22 cellular contexts compared by ENCODE assay signal in genomic region chr17:297758-298157, GRCh38. TPM values are rescaled to one million over a fixed set of nuclear protein-coding genes. Genes with fewer than 3 reads are reported as not detected.
DNase-seq lines count a peak whose midpoint lies in the region; ATAC-seq, FAIRE-seq and TF ChIP-seq lines count a peak whose summit lies in the region.
"Had no signal": no experiment of that assay in that cellular context is flagged by ENCODE, and none has a peak within 500 bp of the region (broad histone marks: within the 10 kb centered on the region; RNA-seq: fewer than 3 reads in every experiment).

No MANE protein-coding gene starts in this region.

- DNase-seq in cardiac septum (ENCODE audit: low spot score) (peak; percentile 70), left cardiac atrium (no peak), H1 (ENCODE audit: low read depth in 1 of 2, low spot score in 2 of 2) (no peak), spleen (peak; percentile 54), Karpas-422 (no peak), SK-N-DZ (ENCODE audit: low spot score) (no peak)
- DNase-seq in activated T-cell treated with anti-CD3 and anti-CD28 coated beads, Interleukin-2, amount 50 U/mL, for 4 hours: no peak
- DNase-seq: BE2C; CD8-positive, alpha-beta T cell; H7; NCI-H1417; NCI-H187; NCI-H2227 treated with DMSO at 0.1 percent for 48 hours; NCI-H510A treated with DMSO at 0.1 percent for 48 hours; NCI-H82; OCI-M1; SHP77 treated with DMSO at 0.1 percent for 48 hours had no signal

- no peaks in the 10 kb centered on the region for H3K9me3 Mint-ChIP-seq in nephron
- H3K9me3 Mint-ChIP-seq in activated T-cell treated with anti-CD3 and anti-CD28 coated beads, Interleukin-2, amount 50 U/mL, for 4 hours: no peaks in the 10 kb centered on the region
- H3K9me3 Mint-ChIP-seq: CD8-positive, alpha-beta T cell had no signal

- POLR2A ChIA-PET in H1 (lab: Charles Lee; ENCODE audit: partially characterized antibody): no interaction called here

- H3K36me3 ChIP-seq in H1 (ENCODE audit: control insufficient read depth in 2 of 4, insufficient read depth in 4 of 4, low read length in 3 of 4): no peaks in the 10 kb centered on the region
- peaks cover 0 to 29% (median 0%) of the 10 kb centered on the region in 6 donors for H3K36me3 ChIP-seq in spleen
- H3K36me3 ChIP-seq in Karpas-422 (ENCODE audit: insufficient read depth, low read length): no peaks in the 10 kb centered on the region
- H3K36me3 ChIP-seq: BE2C had no signal

- no peak overlapping the region; the same call in 1 of the 2 replicates for H4K8ac ChIP-seq in H1 (ENCODE audit: extremely low read depth, insufficient read depth, low read length)

- H3K9me2 ChIP-seq in Karpas-422 (replicated peaks; ENCODE audit: insufficient read depth, low read length): no peaks in the 10 kb centered on the region

- H3K4me1 ChIP-seq in H1 (replicated peaks in 1 of 4; ENCODE audit: control insufficient read depth in 3 of 4, insufficient read depth in 4 of 4, low read length in 3 of 4) (no peaks in the 10 kb centered on the region), spleen (peaks cover 0 to 26% (median 9%) of the 10 kb centered on the region in 6 donors), Karpas-422 (ENCODE audit: low read length) (no peaks in the 10 kb centered on the region)
- H3K4me1 ChIP-seq: BE2C had no signal

- H3K4ac ChIP-seq in H1 (replicated peaks; ENCODE audit: insufficient read length, low read depth, low read length): no peak overlapping the region

- H3K27me3 ChIP-seq in H1 (replicated peaks in 1 of 4; ENCODE audit: control insufficient read depth in 3 of 4, extremely low read depth in 1 of 4, insufficient read depth in 3 of 4, low read length in 3 of 4) (no peaks in the 10 kb centered on the region; a peak in 1 of 7 replicates), spleen (replicated peaks in 1 of 7) (no peaks in the 10 kb centered on the region), Karpas-422 (ENCODE audit: low read length) (no peaks in the 10 kb centered on the region)
- H3K27me3 ChIP-seq: BE2C had no signal

- H3K56ac ChIP-seq in H1 (replicated peaks; ENCODE audit: insufficient read length, low read depth, low read length): no peak overlapping the region

- intact Hi-C loops in cardiac septum (cut with DNase I): no loop called here
- intact Hi-C loops in left cardiac atrium (cut with DNase I): no loop called here
- intact Hi-C loops in spleen (cut with DNase I; ENCODE audit: low total_unique reads): no loop called here

- no peaks in the 10 kb centered on the region for H3K79me1 ChIP-seq in H1 (ENCODE audit: low read depth, low read length)

- no peak for ATAC-seq in left cardiac atrium
- no peak for ATAC-seq in activated T-cell treated with anti-CD3 and anti-CD28 coated beads, Interleukin-2, amount 50 U/mL, for 4 hours
- ATAC-seq: CD8-positive, alpha-beta T cell had no signal

- H2BK15ac ChIP-seq in H1 (ENCODE audit: low read length): no peak overlapping the region

- H3K36me3 Mint-ChIP-seq in nephron (ENCODE audit: low read depth): peaks cover 8% of the 10 kb centered on the region
- no peaks in the 10 kb centered on the region for H3K36me3 Mint-ChIP-seq in activated T-cell treated with anti-CD3 and anti-CD28 coated beads, Interleukin-2, amount 50 U/mL, for 4 hours (ENCODE audit: insufficient read depth)
- H3K36me3 Mint-ChIP-seq: CD8-positive, alpha-beta T cell had no signal

- H4K20me1 ChIP-seq in H1 (replicated peaks in 1 of 2; ENCODE audit: control insufficient read depth in 1 of 2, insufficient read depth in 2 of 2, low read length in 2 of 2) (no peaks in the 10 kb centered on the region), Karpas-422 (ENCODE audit: insufficient read depth, low read depth, low read length) (no peaks in the 10 kb centered on the region)

- no peak for FAIRE-seq in H1 (lab: Jason Lieb, UNC)
- FAIRE-seq: A204.1, GM12892, GM18507 had no signal

- H3K4me1 Mint-ChIP-seq in nephron: peaks cover 48% of the 10 kb centered on the region
- H3K4me1 Mint-ChIP-seq in activated T-cell treated with anti-CD3 and anti-CD28 coated beads, Interleukin-2, amount 50 U/mL, for 4 hours (ENCODE audit: low read depth): peaks cover 8% of the 10 kb centered on the region

- H3K9ac ChIP-seq in H1 (replicated peaks in 1 of 4; ENCODE audit: extremely low read depth in 1 of 4, low read depth in 3 of 4, low read length in 3 of 4): no peak overlapping the region
- H3K9ac ChIP-seq in Karpas-422 (ENCODE audit: low read length): no peak overlapping the region
- H3K9ac ChIP-seq: KMS-11 had no signal

- no peak for TF ChIP-seq CTCF in H1 (IDR thresholded peaks at IDR 0.05; ENCODE audit: control extremely low read depth in 1 of 3, insufficient read depth in 1 of 3, low read depth in 1 of 3, low read length in 3 of 3)
- no peak for TF ChIP-seq CTCF in nephron (IDR thresholded peaks at IDR 0.05; ENCODE audit: unreplicated experiment in 3 of 3)
- TF ChIP-seq CTCF in spleen (IDR thresholded peaks at IDR 0.05 in 8 of 11, conservative IDR thresholded peaks at IDR 0.05 in 3 of 11): no peak

- peak overlapping the region; percentile 73 to 90 (median 75) for H3K27ac Mint-ChIP-seq in nephron
- H3K27ac Mint-ChIP-seq: CD8-positive, alpha-beta T cell had no signal

- no peaks in the 10 kb centered on the region for H3K79me2 ChIP-seq in H1 (ENCODE audit: control insufficient read depth in 1 of 2, insufficient read depth in 2 of 2, low read length in 2 of 2)
- H3K79me2 ChIP-seq in Karpas-422 (ENCODE audit: low read length): no peaks in the 10 kb centered on the region

- no peak for TF ChIP-seq RAD21 in H1 (IDR thresholded peaks at IDR 0.05 in 1 of 2, conservative IDR thresholded peaks at IDR 0.05 in 1 of 2; ENCODE audit: low read depth in 2 of 2, low read length in 2 of 2)

- H2BK5ac ChIP-seq in H1 (ENCODE audit: low read depth, low read length): no peak overlapping the region; the same call in 1 of the 2 replicates

- H3K27me3 Mint-ChIP-seq in nephron (ENCODE audit: low read depth): peaks cover 14% of the 10 kb centered on the region
- H3K27me3 Mint-ChIP-seq in activated T-cell treated with anti-CD3 and anti-CD28 coated beads, Interleukin-2, amount 50 U/mL, for 4 hours (ENCODE audit: low read depth): peaks cover 2% of the 10 kb centered on the region

- no peaks in the 10 kb centered on the region for H3K23me2 ChIP-seq in H1 (ENCODE audit: low read depth, low read length)

- H2BK20ac ChIP-seq in H1 (ENCODE audit: low read length): no peak overlapping the region

- H2AFZ ChIP-seq in H1 (ENCODE audit: low read length) (no peak overlapping the region), Karpas-422 (ENCODE audit: low read length) (no peak overlapping the region)

- no peaks in the 10 kb centered on the region for H3K9me3 ChIP-seq in H1 (ENCODE audit: insufficient read depth in 2 of 2, low read depth in 1 of 2, low read length in 1 of 2)
- H3K9me3 ChIP-seq in spleen: no peaks in the 10 kb centered on the region
- H3K9me3 ChIP-seq in Karpas-422 (ENCODE audit: low read length): no peaks in the 10 kb centered on the region
- H3K9me3 ChIP-seq: BE2C had no signal

- H4K5ac ChIP-seq in H1 (ENCODE audit: insufficient read length, low read depth, low read length): no peak overlapping the region

- no peak overlapping the region for H3K14ac ChIP-seq in H1 (ENCODE audit: insufficient read length)

- H3K4me2 ChIP-seq in H1 (ENCODE audit: insufficient read depth in 1 of 2, low read depth in 2 of 2, low read length in 2 of 2): no peak overlapping the region
- no peak overlapping the region for H3K4me2 ChIP-seq in Karpas-422 (ENCODE audit: low read depth, low read length, poor library complexity, severe bottlenecking)
- H3K4me2 ChIP-seq: KMS-11 had no signal

- peak overlapping the region; percentile 54 for H4K91ac ChIP-seq in H1 (replicated peaks; ENCODE audit: insufficient read length, low read length)

- no peak overlapping the region for H3K4me3 Mint-ChIP-seq in nephron
- H3K4me3 Mint-ChIP-seq in activated T-cell treated with anti-CD3 and anti-CD28 coated beads, Interleukin-2, amount 50 U/mL, for 4 hours: no peak overlapping the region
- H3K4me3 Mint-ChIP-seq: CD8-positive, alpha-beta T cell had no signal

- H2BK120ac ChIP-seq in H1 (replicated peaks; ENCODE audit: low read depth, low read length): no peak overlapping the region

- no peak overlapping the region for H3K23ac ChIP-seq in H1 (ENCODE audit: insufficient read length)

- WGBS in H1 (ENCODE audit: extremely low coverage in 1 of 2, insufficient coverage in 1 of 2, insufficient read length in 1 of 2, insufficient replicate concordance in 2 of 2, low coverage in 1 of 2, low lambda C conversion rate in 2 of 2, missing lambda C conversion rate in 1 of 2), 2 experiments: 86% methylated on average over 10 of the region's 10 CpGs; no CpG with 5 or more reads in 1 of the 2 experiments
- 76 to 89% (median 82%) methylated on average over 6 to 10 of the region's 10 CpGs for WGBS in spleen, 5 donors

- TF ChIP-seq EP300 in H1 (IDR thresholded peaks at IDR 0.05; ENCODE audit: borderline replicate concordance in 1 of 2, low read depth in 2 of 2, low read length in 2 of 2): no peak

- CTCF ChIA-PET in H1 (lab: Charles Lee; ENCODE audit: partially characterized antibody): interaction anchor here (0.8 to 2.5 kb wide), 5 partner anchors 11 to 33 kb away, joined by 3 to 12 read pairs (median 3); no protein-coding TSS in a partner anchor

- no peak for TF ChIP-seq POLR2A in H1 (IDR thresholded peaks at IDR 0.05; ENCODE audit: control extremely low read depth in 1 of 2, low read depth in 2 of 2, low read length in 2 of 2)
- TF ChIP-seq POLR2A in spleen (IDR thresholded peaks at IDR 0.05): no peak

- H3K4me3 ChIP-seq in H1 (ENCODE audit: extremely low read depth in 1 of 4, insufficient read depth in 2 of 4, low read depth in 3 of 4, low read length in 4 of 4) (no peak overlapping the region), spleen (no peak overlapping the region), Karpas-422 (ENCODE audit: low read length) (no peak overlapping the region)

- no peak overlapping the region for H2AK5ac ChIP-seq in H1 (ENCODE audit: low read depth, low read length)

- H3K18ac ChIP-seq in H1 (ENCODE audit: extremely low read depth, low read length): no peak overlapping the region

- no peak overlapping the region for H3K27ac ChIP-seq in H1 (ENCODE audit: low read depth, low read length)
- no peak overlapping the region for H3K27ac ChIP-seq in spleen
- H3K27ac ChIP-seq in Karpas-422 (ENCODE audit: low read length): no peak overlapping the region
- H3K27ac ChIP-seq: KMS-11 had no signal

- no peak overlapping the region for H2BK12ac ChIP-seq in H1 (ENCODE audit: low read depth, low read length)

RNA-seq across cellular contexts. Expression of gene RPH3AL, which starts 54.8 kb away (rescaled TPM):
- total RNA-seq in cardiac septum (5.5 TPM), left cardiac atrium (10 to 100 TPM in 1 of 2 donors, 1 to 10 TPM in 1; 5.9 to 10.9 TPM), spleen (100 to 1,000 TPM in 1 of 7 donors, 10 to 100 TPM in 6; 44.2 to 182 (median 58.6) TPM)
- 5.6 and 6.1 TPM in 2 replicates for total RNA-seq in H1 (2021; fragmentation: NEBNext Ultra II Directional; extraction: Animal tissue kit (Norgen Biotek cat#: 25700))
- polyA plus RNA-seq in H1 (2011; rRNA removed) (5.8 and 10.7 TPM in 2 replicates), spleen (10 to 100 TPM in 1 of 3 donors, 1 to 10 TPM in 2; 4.8 to 27.1 (median 7.4) TPM)
- polyA plus RNA-seq in H1 (2011; cell fraction: cytosol; rRNA removed): 6.1 TPM
- 8.3 TPM for polyA plus RNA-seq in H1 (2011; cell fraction: nucleus; rRNA removed)
- 4.1 to 6.5 TPM (median 4.9 TPM) in 4 replicates for polyA plus RNA-seq in H1 (2012, experiment 1 of 2)
- 6.6 TPM for polyA plus RNA-seq in H1 (2012, experiment 2 of 2)
- polyA plus RNA-seq in H1 (2013, experiment 1 of 2): 3.9 TPM
- 4.0 TPM for polyA plus RNA-seq in H1 (2013, experiment 2 of 2)
- 2.3 and 2.7 TPM in 2 replicates for polyA minus RNA-seq in H1 (2011; rRNA and poly(A)+ RNA removed)
- 4.3 TPM for polyA minus RNA-seq in H1 (2011; cell fraction: cytosol; rRNA and poly(A)+ RNA removed)
- polyA minus RNA-seq in H1 (2011; cell fraction: nucleus; rRNA and poly(A)+ RNA removed): 9.9 TPM
- total RNA-seq in activated T-cell treated with anti-CD3 and anti-CD28 coated beads, Interleukin-2, amount 50 U/mL, for 4 hours: 1 to 10 TPM; 1.3 to 2.2 (median 1.9) TPM
- total RNA-seq in Karpas-422 (2014; rRNA removed; shearing (Covaris generic); ENCODE audit: low replicate concordance): 0.29 TPM in 1 of 2 replicates, not detected in the other
- polyA plus RNA-seq in SK-N-DZ (2014; cell fraction: cytosol; rRNA removed): 48.2 and 70.3 TPM in 2 replicates
- 16.2 and 17.4 TPM in 2 replicates for polyA plus RNA-seq in SK-N-DZ (2014; cell fraction: nucleus; rRNA removed)

Comparison
In these comparisons a context has a peak if more than half of its experiments do, and no peak if none do; other contexts are left out.
1. DNase-seq: peak in cardiac septum (single experiment) and spleen (single experiment); none in left cardiac atrium (single experiment), H1 (0 of 2), activated T-cell treated with anti-CD3 and anti-CD28 coated beads, Interleukin-2, amount 50 U/mL, for 4 hours (single experiment), Karpas-422 (single experiment) and SK-N-DZ (single experiment).